ENCODE assay signal across 11 cellular contexts in genomic region chr15:33789141-33789540, GRCh38.
DNase-seq lines count a peak whose midpoint lies in the region; ATAC-seq and TF ChIP-seq lines count a peak whose summit lies in the region.
"Had no signal": no experiment of that assay in that cellular context is flagged by ENCODE, and none has a peak within 500 bp of the region (broad histone marks: within the 10 kb centered on the region; RNA-seq: fewer than 3 reads in every experiment).

No MANE protein-coding gene starts in this region.

- intact Hi-C loops in mucosa of descending colon (cut with DNase I, micrococcal nuclease) (no loop called here), cardiac septum (cut with DNase I) (no loop called here)

- H3K27ac Mint-ChIP-seq in osteocyte (ENCODE audit: unreplicated experiment): peak overlapping the region; percentile 31
- H3K27ac Mint-ChIP-seq: activated naive CD4-positive, alpha-beta T cell treated with anti-CD3 and anti-CD28 coated beads, Interleukin-2, amount 10 ng/mL, durations not matched to agents 7 days and 5 days; CD8-positive, alpha-beta T cell had no signal

- H3K9me3 ChIP-seq in mucosa of descending colon: no peaks in the 10 kb centered on the region
- no peaks in the 10 kb centered on the region for H3K9me3 ChIP-seq in WERI-Rb-1 (ENCODE audit: severe bottlenecking)

- peak; percentile 12 for DNase-seq in ELF-1 (ENCODE audit: low read depth, low spot score)
- peak; percentile 51 for DNase-seq in NB4 (ENCODE audit: low read depth)
- peak; percentile 68 for DNase-seq in choroid plexus epithelial cell (ENCODE audit: low read depth)
- no peak for DNase-seq in osteocyte (ENCODE audit: extremely low spot score, unreplicated experiment)
- DNase-seq in mucosa of descending colon: no peak
- no peak for DNase-seq in cardiac septum (ENCODE audit: low spot score)
- no peak for DNase-seq in WERI-Rb-1
- DNase-seq: activated naive CD4-positive, alpha-beta T cell treated with anti-CD3 and anti-CD28 coated beads, Interleukin-2, amount 10 ng/mL, durations not matched to agents 7 days and 5 days; CD8-positive, alpha-beta T cell had no signal

- peaks cover 7% of the 10 kb centered on the region for H3K4me1 Mint-ChIP-seq in osteocyte (ENCODE audit: unreplicated experiment)
- H3K4me1 Mint-ChIP-seq: activated naive CD4-positive, alpha-beta T cell treated with anti-CD3 and anti-CD28 coated beads, Interleukin-2, amount 10 ng/mL, durations not matched to agents 7 days and 5 days had no signal

- no peak overlapping the region for H3K27ac ChIP-seq in WERI-Rb-1

- no peak for TF ChIP-seq POLR2A in NB4 (IDR thresholded peaks at IDR 0.05; ENCODE audit: extremely low read depth, insufficient read length)

- H3K27me3 Mint-ChIP-seq in osteocyte (ENCODE audit: unreplicated experiment): peaks cover 22% of the 10 kb centered on the region

- no peaks in the 10 kb centered on the region for H3K27me3 ChIP-seq in WERI-Rb-1 (ENCODE audit: insufficient read depth, low read depth, severe bottlenecking)

- ATAC-seq in mucosa of descending colon (no peak), GM21723 (IDR thresholded peaks at IDR 0.05; ENCODE audit: unreplicated experiment) (no peak)
- ATAC-seq: CD8-positive, alpha-beta T cell had no signal

- H3K4me3 Mint-ChIP-seq in osteocyte (ENCODE audit: unreplicated experiment): peak overlapping the region; percentile 59
- H3K4me3 Mint-ChIP-seq: activated naive CD4-positive, alpha-beta T cell treated with anti-CD3 and anti-CD28 coated beads, Interleukin-2, amount 10 ng/mL, durations not matched to agents 7 days and 5 days; CD8-positive, alpha-beta T cell; central memory CD8-positive, alpha-beta T cell had no signal

- TF ChIP-seq CTCF in NB4 (IDR thresholded peaks at IDR 0.05; ENCODE audit: low read depth, low read length): no peak
- TF ChIP-seq CTCF in choroid plexus epithelial cell (conservative IDR thresholded peaks at IDR 0.05; ENCODE audit: low read depth, low read length): no peak
- TF ChIP-seq CTCF in osteocyte (IDR thresholded peaks at IDR 0.05): no peak
- no peak for TF ChIP-seq CTCF in mucosa of descending colon (IDR thresholded peaks at IDR 0.05)
- no peak for TF ChIP-seq CTCF in WERI-Rb-1 (IDR thresholded peaks at IDR 0.05; ENCODE audit: low read depth, low read length)

- no peaks in the 10 kb centered on the region for H3K36me3 ChIP-seq in mucosa of descending colon (ENCODE audit: low read depth)
- H3K36me3 ChIP-seq in WERI-Rb-1: no peaks in the 10 kb centered on the region

- H3K4me3 ChIP-seq in NB4 (ENCODE audit: low read depth, low read length) (no peak overlapping the region), choroid plexus epithelial cell (ENCODE audit: low read depth, low read length) (no peak overlapping the region), mucosa of descending colon (no peak overlapping the region), WERI-Rb-1 (ENCODE audit: low read depth, low read length) (no peak overlapping the region)

- no peaks in the 10 kb centered on the region for H3K36me3 Mint-ChIP-seq in osteocyte (ENCODE audit: unreplicated experiment)
- H3K36me3 Mint-ChIP-seq: activated naive CD4-positive, alpha-beta T cell treated with anti-CD3 and anti-CD28 coated beads, Interleukin-2, amount 10 ng/mL, durations not matched to agents 7 days and 5 days; CD8-positive, alpha-beta T cell had no signal

- no peaks in the 10 kb centered on the region for H3K4me1 ChIP-seq in mucosa of descending colon (ENCODE audit: low read depth)

- H3K9me3 Mint-ChIP-seq in osteocyte (ENCODE audit: unreplicated experiment): no peaks in the 10 kb centered on the region
- H3K9me3 Mint-ChIP-seq: activated naive CD4-positive, alpha-beta T cell treated with anti-CD3 and anti-CD28 coated beads, Interleukin-2, amount 10 ng/mL, durations not matched to agents 7 days and 5 days; CD8-positive, alpha-beta T cell; central memory CD8-positive, alpha-beta T cell had no signal

Comparison
In these comparisons a context has a peak if more than half of its experiments do, and no peak if none do; other contexts are left out.
1. DNase-seq: peak in ELF-1 (single experiment), NB4 (single experiment) and choroid plexus epithelial cell (single experiment); none in osteocyte (single experiment), mucosa of descending colon (0 of 3), cardiac septum (single experiment) and WERI-Rb-1 (single experiment).